In the genomic region with DNA sequence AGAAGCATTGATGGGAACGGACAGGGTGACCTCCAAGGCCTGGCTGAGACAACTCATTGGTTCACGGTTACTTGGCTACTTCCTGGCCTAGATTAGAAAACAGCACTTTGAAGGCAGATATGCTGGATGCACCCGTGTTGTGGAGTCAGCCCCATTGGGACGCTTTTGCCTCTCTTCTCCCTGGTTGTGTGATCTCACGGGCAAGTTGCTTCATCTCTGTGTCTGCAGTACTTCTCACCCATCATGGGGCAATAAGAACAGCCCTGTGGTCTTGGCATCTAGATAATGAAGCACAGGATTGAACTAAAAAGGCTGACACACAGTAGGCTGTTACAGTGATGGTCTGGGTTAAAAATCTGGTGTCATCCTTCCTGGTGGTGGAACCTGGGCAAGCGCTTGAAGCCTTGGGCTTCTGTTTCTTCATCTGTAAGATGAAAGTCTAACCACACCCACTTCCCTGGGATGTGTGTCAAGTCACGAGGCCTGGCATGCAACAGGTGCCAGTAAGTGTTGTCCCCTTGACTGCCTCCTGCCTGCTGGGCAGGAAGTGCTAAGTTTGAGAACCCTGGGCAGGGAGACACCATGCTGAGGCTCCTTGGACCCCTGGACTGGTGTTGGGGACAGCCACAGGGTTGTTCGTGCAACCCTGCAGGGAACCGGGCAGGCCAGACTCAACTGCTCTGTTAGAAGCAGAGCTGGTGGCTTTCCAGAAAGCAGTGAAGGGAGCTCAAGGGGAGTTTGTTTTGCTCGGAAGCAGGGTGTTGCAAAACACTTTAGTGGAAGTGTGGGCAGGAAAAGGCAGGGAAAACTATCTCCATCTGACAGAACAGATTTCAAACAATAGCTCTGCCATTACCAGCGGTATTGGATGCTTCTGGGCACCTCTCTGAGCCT, we compare ENCODE assay signal across 12 cellular contexts. TPM values are rescaled to one million over a fixed set of nuclear protein-coding genes. Genes with fewer than 3 reads are reported as not detected.
DNase-seq lines count a peak whose midpoint lies in the region; ATAC-seq lines count a peak whose summit lies in the region.
"Had no signal": no experiment of that assay in that cellular context is flagged by ENCODE, and none has a peak within 500 bp of the region (broad histone marks: within the 10 kb centered on the region; RNA-seq: fewer than 3 reads in every experiment).

No MANE protein-coding gene starts in this region.

- peaks cover 85% of the 10 kb centered on the region for H3K4me1 ChIP-seq in BLaER1

- H3K9me3 Mint-ChIP-seq in activated T-helper 17 cell treated with anti-CD3 and anti-CD28 coated beads, Interleukin-2, amount 50 U/mL, for 72 hours: no peaks in the 10 kb centered on the region
- no peaks in the 10 kb centered on the region for H3K9me3 Mint-ChIP-seq in memory B cell

- H3K4me1 Mint-ChIP-seq in activated T-helper 17 cell treated with anti-CD3 and anti-CD28 coated beads, Interleukin-2, amount 50 U/mL, for 72 hours: peaks cover 36% of the 10 kb centered on the region
- peaks cover 43% of the 10 kb centered on the region for H3K4me1 Mint-ChIP-seq in memory B cell

- peak overlapping the region; percentile 70 for H3K27ac Mint-ChIP-seq in activated T-helper 17 cell treated with anti-CD3 and anti-CD28 coated beads, Interleukin-2, amount 50 U/mL, for 72 hours
- H3K27ac Mint-ChIP-seq in memory B cell: peak overlapping the region; percentile 77

- no peaks in the 10 kb centered on the region for H3K36me3 ChIP-seq in BLaER1
- H3K36me3 ChIP-seq: thoracic aorta had no signal

- H3K9me3 ChIP-seq in BLaER1: no peaks in the 10 kb centered on the region
- H3K9me3 ChIP-seq: thoracic aorta had no signal

- no peaks in the 10 kb centered on the region for H3K36me3 Mint-ChIP-seq in activated T-helper 17 cell treated with anti-CD3 and anti-CD28 coated beads, Interleukin-2, amount 50 U/mL, for 72 hours (ENCODE audit: low read depth)
- H3K36me3 Mint-ChIP-seq in memory B cell: no peaks in the 10 kb centered on the region

- DNase-seq in Jurkat, Clone E6-1 (ENCODE audit: low read depth, low spot score): peak; percentile 95
- DNase-seq in memory B cell (ENCODE audit: low spot score in 2 of 2) (no peak), NCI-H2227 treated with DMSO at 0.1 percent for 48 hours (lab: John Stamatoyannopoulos, UW) (no peak), NCI-H226 (no peak), middle frontal gyrus (ENCODE audit: extremely low spot score, low spot score) (no peak)
- DNase-seq: hippocampal formation, SHP77 treated with DMSO at 0.1 percent for 48 hours had no signal

- ATAC-seq in activated T-helper 17 cell treated with anti-CD3 and anti-CD28 coated beads, Interleukin-2, amount 50 U/mL, for 72 hours (replicated peaks): peak; percentile 25
- no peak for ATAC-seq in memory B cell (ENCODE audit: low read depth)
- ATAC-seq in GM18517 (IDR thresholded peaks at IDR 0.05; ENCODE audit: unreplicated experiment): no peak
- ATAC-seq: sciatic nerve had no signal

- 0 out of 2 replicates have a peak, but pooled peaks cover 4% of the 10 kb centered on the region for H4K20me1 ChIP-seq in BLaER1

- peak overlapping the region; percentile 57 for H3K4me3 Mint-ChIP-seq in activated T-helper 17 cell treated with anti-CD3 and anti-CD28 coated beads, Interleukin-2, amount 50 U/mL, for 72 hours
- H3K4me3 Mint-ChIP-seq in memory B cell: peak overlapping the region; percentile 25

- 0 out of 2 replicates have a peak overlapping the region, but pooled peaks have one; percentile 5 for H3K27ac ChIP-seq in BLaER1
- H3K27ac ChIP-seq: thoracic aorta had no signal

- H3K27me3 Mint-ChIP-seq in activated T-helper 17 cell treated with anti-CD3 and anti-CD28 coated beads, Interleukin-2, amount 50 U/mL, for 72 hours: no peaks in the 10 kb centered on the region
- H3K27me3 Mint-ChIP-seq in memory B cell: no peaks in the 10 kb centered on the region

- H3K9ac ChIP-seq in BLaER1: no peak overlapping the region

- H3K27me3 ChIP-seq in BLaER1: peaks cover 13% of the 10 kb centered on the region

- peak overlapping the region; percentile 62 for H3K4me2 ChIP-seq in BLaER1

- no peak overlapping the region for H3K4me3 ChIP-seq in BLaER1
- H3K4me3 ChIP-seq in Jurkat, Clone E6-1 (ENCODE audit: low read length): no peak overlapping the region
- H3K4me3 ChIP-seq: thoracic aorta had no signal

RNA-seq across cellular contexts. Expression of a gene that starts 6.0 kb away (rescaled TPM):
- polyA plus RNA-seq in Jurkat, Clone E6-1 (2012; ENCODE audit: insufficient read depth, insufficient read length): 36.6 TPM
- total RNA-seq in activated T-helper 17 cell treated with anti-CD3 and anti-CD28 coated beads, Interleukin-2, amount 50 U/mL, for 72 hours: 100 to 1,000 TPM; 107 to 112 TPM

RNA-seq across cellular contexts. Expression of a gene that starts 25.3 kb away (rescaled TPM):
- 3.1 TPM for polyA plus RNA-seq in Jurkat, Clone E6-1 (2012; ENCODE audit: insufficient read depth, insufficient read length)
- 1 to 10 TPM; 1.8 to 2.3 TPM for total RNA-seq in activated T-helper 17 cell treated with anti-CD3 and anti-CD28 coated beads, Interleukin-2, amount 50 U/mL, for 72 hours
